In genomic region chr6:128520436-128521301, GRCh38 we compare ENCODE assay signal across 1 cellular context.
TF ChIP-seq lines count a peak whose summit lies in the region.

Gene PTPRK, minus strand, starts transcription at chr6:128520599. Its CDS starts 241 bp downstream, at chr6:128520358.

TF ChIP-seq in HepG2, 621 proteins besides CTCF, POLR2A, EP300 and RAD21 (continued from another document and continues in another):
- TF ChIP-seq CSRNP1 (CRISPR knock-in tag; IDR thresholded peaks at IDR 0.05) (peak; percentile 93; the same call in 1 of the 2 replicates), PTBP1 (IDR thresholded peaks at IDR 0.05; ENCODE audit: low read depth, low read length, poor library complexity, severe bottlenecking) (no peak), SRSF4 (IDR thresholded peaks at IDR 0.05; ENCODE audit: low read depth, low read length, poor library complexity, severe bottlenecking) (no peak), ZBTB26 (CRISPR knock-in tag; IDR thresholded peaks at IDR 0.05; ENCODE audit: borderline replicate concordance) (no peak), YEATS4 (CRISPR knock-in tag; IDR thresholded peaks at IDR 0.05; ENCODE audit: borderline replicate concordance) (peak; percentile 53; the same call in 1 of the 2 replicates), HOMEZ (CRISPR knock-in tag; IDR thresholded peaks at IDR 0.05; ENCODE audit: low read depth) (no peak), PATZ1 (CRISPR knock-in tag; IDR thresholded peaks at IDR 0.05) (peak; percentile 32), ZKSCAN5 (CRISPR knock-in tag; IDR thresholded peaks at IDR 0.05) (no peak), PCBP2 (optimal IDR thresholded peaks at IDR 0.05; ENCODE audit: low read depth, low read length, poor library complexity, severe bottlenecking) (no peak), CEBPG (CRISPR knock-in tag; IDR thresholded peaks at IDR 0.05) (peak; percentile 39; the same call in 1 of the 2 replicates), ELK4 (CRISPR knock-in tag; IDR thresholded peaks at IDR 0.05; ENCODE audit: borderline replicate concordance) (no peak), PRMT3 (CRISPR knock-in tag; IDR thresholded peaks at IDR 0.05; ENCODE audit: borderline replicate concordance, low read depth) (0 out of 2 replicates have a peak, but pooled peaks have one; percentile 37), SATB2 (CRISPR knock-in tag; IDR thresholded peaks at IDR 0.05) (0 out of 2 replicates have a peak, but pooled peaks have one; percentile 11), MXD1 (CRISPR knock-in tag; IDR thresholded peaks at IDR 0.05) (peak; percentile 40; the same call in 1 of the 2 replicates), SRSF1 (optimal IDR thresholded peaks at IDR 0.05; ENCODE audit: low read depth, low read length) (peak; percentile 96), HDAC6 (IDR thresholded peaks at IDR 0.05; ENCODE audit: low read depth, low read length) (no peak), ZNF367 (CRISPR knock-in tag; IDR thresholded peaks at IDR 0.05; ENCODE audit: borderline replicate concordance) (no peak; the same call in 1 of the 2 replicates), MBNL3 (CRISPR knock-in tag; conservative IDR thresholded peaks at IDR 0.05) (no peak), MBD4 (IDR thresholded peaks at IDR 0.05; ENCODE audit: borderline replicate concordance, low read length) (no peak), E2F1 (CRISPR knock-in tag; IDR thresholded peaks at IDR 0.05) (peak; percentile 48; the same call in 1 of the 2 replicates), NFIB (CRISPR knock-in tag; IDR thresholded peaks at IDR 0.05; ENCODE audit: borderline replicate concordance) (no peak), FOXP4 (CRISPR knock-in tag; IDR thresholded peaks at IDR 0.05) (no peak; the same call in 1 of the 2 replicates), ZSCAN30 (CRISPR knock-in tag; IDR thresholded peaks at IDR 0.05) (no peak; the same call in 1 of the 2 replicates), ZNF775 (CRISPR knock-in tag; IDR thresholded peaks at IDR 0.05; ENCODE audit: borderline replicate concordance) (no peak), STAT6 (CRISPR knock-in tag; IDR thresholded peaks at IDR 0.05; ENCODE audit: borderline replicate concordance) (no peak), ZNF589 (CRISPR knock-in tag; conservative IDR thresholded peaks at IDR 0.05) (no peak), KDM5A (IDR thresholded peaks at IDR 0.05; ENCODE audit: borderline replicate concordance, low read length) (peak; percentile 17; the same call in 1 of the 2 replicates), ZNF577 (CRISPR knock-in tag; IDR thresholded peaks at IDR 0.05; ENCODE audit: borderline replicate concordance, low read depth) (no peak), SCMH1 (CRISPR knock-in tag; IDR thresholded peaks at IDR 0.05; ENCODE audit: borderline replicate concordance) (no peak), RNF2 (conservative IDR thresholded peaks at IDR 0.05; ENCODE audit: low read depth) (peak; percentile 19; the same call in 1 of the 2 replicates), FOXA3 (CRISPR knock-in tag; IDR thresholded peaks at IDR 0.05) (no peak; the same call in 1 of the 2 replicates), NFE2L1 (CRISPR knock-in tag; IDR thresholded peaks at IDR 0.05; ENCODE audit: borderline replicate concordance) (no peak), ZNF362 (CRISPR knock-in tag; IDR thresholded peaks at IDR 0.05; ENCODE audit: borderline replicate concordance) (no peak), HNRNPLL (IDR thresholded peaks at IDR 0.05; ENCODE audit: low read depth, low read length, poor library complexity, severe bottlenecking) (peak; percentile 89), ZFAT (CRISPR knock-in tag; conservative IDR thresholded peaks at IDR 0.05) (no peak), ZNF337 (CRISPR knock-in tag; IDR thresholded peaks at IDR 0.05; ENCODE audit: borderline replicate concordance, low read depth) (peak; percentile 98), AHR (CRISPR knock-in tag; IDR thresholded peaks at IDR 0.05) (0 out of 2 replicates have a peak, but pooled peaks have one; percentile 4), ATF2 (CRISPR knock-in tag; IDR thresholded peaks at IDR 0.05) (peak; percentile 83), ZZZ3 (CRISPR knock-in tag; IDR thresholded peaks at IDR 0.05; ENCODE audit: borderline replicate concordance) (peak; percentile 21; the same call in 1 of the 2 replicates)
